ENCODE assay signal across 8 cellular contexts in genomic region chr1:237004116-237004515, GRCh38. TPM values are rescaled to one million over a fixed set of nuclear protein-coding genes. Genes with fewer than 3 reads are reported as not detected.
"Had no signal": no experiment of that assay in that cellular context is flagged by ENCODE, and none has a peak within 500 bp of the region (broad histone marks: within the 10 kb centered on the region; RNA-seq: fewer than 3 reads in every experiment).

MT1HL1 (minus strand) TSS chr1:237004441; CDS start chr1:237004372, 69 bp downstream.

- FAIRE-seq: HTR-8/SVneo had no signal

- DNase-seq: GOT3, H7, HCEC 1CT, IMR-90, KBM-7 had no signal

RNA-seq across cellular contexts. Expression of gene MT1HL1, which starts in this region (rescaled TPM):
- total RNA-seq: H4, H7, HT-29, IMR-90 had no signal
- polyA plus RNA-seq: IMR-90 had no signal
